1 cellular context compared by ENCODE assay signal in genomic region chr2:22902662-22903165, GRCh38.
TF ChIP-seq lines count a peak whose summit lies in the region.

No MANE protein-coding gene starts in this region.

TF ChIP-seq in GM23338, 12 proteins besides CTCF, POLR2A, EP300 and RAD21 (continued from another document):
- TF ChIP-seq ZNF462 (CRISPR knock-in tag; IDR thresholded peaks at IDR 0.05) (no peak), EZH2phosphoT487 (IDR thresholded peaks at IDR 0.05; ENCODE audit: unreplicated experiment) (no peak)
